Comparison of ENCODE assay signal across 27 cellular contexts in genomic region chr10:86162696-86163400, GRCh38.
"Had no signal": no experiment of that assay in that cellular context is flagged by ENCODE, and none has a peak within 500 bp of the region (broad histone marks: within the 10 kb centered on the region; RNA-seq: fewer than 3 reads in every experiment).

No MANE protein-coding gene starts in this region.

- H3K27me3 ChIP-seq: body of pancreas, dorsolateral prefrontal cortex, stomach, testis had no signal

- DNase-seq: activated B cell treated with CpG ODN at 0.5 μM for 24 hours; activated CD4-positive, alpha-beta memory T cell treated with anti-CD3 and anti-CD28 coated beads for 36 hours; activated CD4-positive, alpha-beta T cell treated with anti-CD3 and anti-CD28 coated beads for 4 hours; activated CD8-positive, alpha-beta memory T cell treated with anti-CD3 and anti-CD28 coated beads, Interleukin-2, amount 10 ng/mL, durations not matched to agents 7 days and 5 days; activated T-cell treated with anti-CD3 and anti-CD28 coated beads, Interleukin-2, amount 50 U/mL, for 1 hour; amniotic stem cell; body of pancreas; caudate nucleus; erythroblast; foreskin melanocyte; glutamatergic neuron; hypothalamus; islet precursor cell; mammary epithelial cell; nephron progenitor cell; occipital lobe; stimulated activated CD4-positive, alpha-beta T cell treated with anti-CD3 and anti-CD28 coated beads, Interleukin-4, amount 100 ng/mL, for 24 hours; stomach; testis had no signal

- H3K4me1 ChIP-seq: body of pancreas, stomach, testis had no signal

- ATAC-seq: activated CD8-positive, alpha-beta memory T cell treated with anti-CD3 and anti-CD28 coated beads, Interleukin-2, amount 10 ng/mL, durations not matched to agents 7 days and 5 days; activated naive CD4-positive, alpha-beta T cell treated with anti-CD3 and anti-CD28 coated beads, Interleukin-2, amount 50 U/mL, for 72 hours; body of pancreas; stimulated activated effector memory CD8-positive, alpha-beta T cell treated with anti-CD3 and anti-CD28 coated beads, Interleukin-12 subunit alpha, Interleukin-12 subunit beta, amount 100 ng/mL, for 72 hours had no signal

- H3K27ac ChIP-seq: body of pancreas, dorsolateral prefrontal cortex, SK-N-MC, skin epidermis, stomach, testis had no signal

- H3K9me3 ChIP-seq: body of pancreas, stomach, testis had no signal

- FAIRE-seq: colon, endometrium, TTC549 had no signal

- H3K4me3 ChIP-seq: body of pancreas, dorsolateral prefrontal cortex, SK-N-MC, skin epidermis, stomach, testis had no signal

- H3K36me3 ChIP-seq: stomach had no signal
